In the genomic region with DNA sequence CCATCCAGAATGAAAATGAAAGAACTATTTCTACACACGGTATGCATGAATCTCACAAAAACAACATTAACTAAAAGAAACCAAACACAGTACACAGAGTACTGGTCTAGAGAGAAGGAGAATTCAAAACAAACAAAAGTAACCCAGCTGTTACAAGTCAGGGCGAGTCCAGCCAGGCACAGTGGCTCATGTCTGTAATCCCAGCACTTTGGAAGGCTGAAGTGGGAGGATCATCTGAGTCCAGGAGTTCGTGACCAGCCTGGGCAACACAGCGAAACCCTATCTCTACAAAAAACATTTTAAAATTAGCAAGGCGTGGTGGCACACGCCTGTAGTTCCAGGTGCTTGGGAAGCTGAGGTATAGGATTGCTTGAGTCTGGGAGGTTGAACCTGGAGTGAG, we compare ENCODE assay signal across 8 cellular contexts. TPM values are rescaled to one million over a fixed set of nuclear protein-coding genes. Genes with fewer than 3 reads are reported as not detected.
DNase-seq lines count a peak whose midpoint lies in the region; ATAC-seq and TF ChIP-seq lines count a peak whose summit lies in the region.
"Had no signal": no experiment of that assay in that cellular context is flagged by ENCODE, and none has a peak within 500 bp of the region (broad histone marks: within the 10 kb centered on the region; RNA-seq: fewer than 3 reads in every experiment).

No MANE protein-coding gene starts in this region.

- peaks cover 31% of the 10 kb centered on the region for H3K36me3 Mint-ChIP-seq in GM23338 (ENCODE audit: low read depth)

- H3K9me2 ChIP-seq in GM23338 (ENCODE audit: insufficient read depth) (0 out of 2 replicates have a peak, but pooled peaks cover 3% of the 10 kb centered on the region), SU-DHL-6 (replicated peaks; ENCODE audit: insufficient read depth, low read length) (no peaks in the 10 kb centered on the region)

- H4K20me1 ChIP-seq in GM23338 (replicated peaks; ENCODE audit: insufficient read depth) (peaks cover 7% of the 10 kb centered on the region; the same call in 1 of the 2 replicates), SU-DHL-6 (ENCODE audit: low read depth, low read length) (no peaks in the 10 kb centered on the region)

- peaks cover 13% of the 10 kb centered on the region for H3K36me3 ChIP-seq in GM23338 (ENCODE audit: insufficient read depth)
- H3K36me3 ChIP-seq in SU-DHL-6 (ENCODE audit: low read length): no peaks in the 10 kb centered on the region

- no peak overlapping the region for H3K4me2 ChIP-seq in GM23338
- peak overlapping the region; percentile 88 for H3K4me2 ChIP-seq in SU-DHL-6 (ENCODE audit: low read depth, low read length, poor library complexity, severe bottlenecking)

- H3K4me3 ChIP-seq in GM23338 (no peak overlapping the region), SU-DHL-6 (ENCODE audit: insufficient read depth, low read length, poor library complexity, severe bottlenecking) (peak overlapping the region; percentile 54)

- H3K27ac ChIP-seq in GM23338 (ENCODE audit: low read depth): no peak overlapping the region
- peak overlapping the region; percentile 78 for H3K27ac ChIP-seq in SU-DHL-6 (ENCODE audit: low read depth, low read length)
- peak overlapping the region; percentile 67 for H3K27ac ChIP-seq in epithelial cell of prostate

- H3F3A ChIP-seq in GM23338 (replicated peaks; ENCODE audit: low read depth): no peaks in the 10 kb centered on the region
- H3F3A ChIP-seq in SU-DHL-6 (ENCODE audit: insufficient read depth): peaks cover 7% of the 10 kb centered on the region; the same call in 1 of the 2 replicates

- peak overlapping the region; percentile 96 for H3K4me3 Mint-ChIP-seq in GM23338

- H3K9me3 Mint-ChIP-seq in GM23338: no peaks in the 10 kb centered on the region; the same call in 2 of the 3 replicates

- H3K27me3 ChIP-seq in GM23338 (ENCODE audit: insufficient read depth): no peaks in the 10 kb centered on the region
- H3K27me3 ChIP-seq in SU-DHL-6 (ENCODE audit: low read length): no peaks in the 10 kb centered on the region

- no peak for DNase-seq in GM23338 (ENCODE audit: low spot score)
- DNase-seq in epithelial cell of prostate (ENCODE audit: low read depth, low spot score): peak; percentile 34
- DNase-seq in smooth muscle cell of the brain vasculature (ENCODE audit: low read depth, low spot score): peak; percentile 15
- DNase-seq in left colon: no peak

- ATAC-seq in GM23338 (no peak), GM18909 (IDR thresholded peaks at IDR 0.05; ENCODE audit: poor library complexity, unreplicated experiment) (no peak), left colon (no peak), HG03175 (IDR thresholded peaks at IDR 0.05; ENCODE audit: unreplicated experiment) (no peak)

- TF ChIP-seq CTCF in GM23338 (conservative IDR thresholded peaks at IDR 0.05; ENCODE audit: low read depth in 2 of 2) (no peak), SU-DHL-6 (IDR thresholded peaks at IDR 0.05; ENCODE audit: insufficient read depth, low read length, poor library complexity, severe bottlenecking) (no peak)

- H3K9me3 ChIP-seq in SU-DHL-6 (ENCODE audit: insufficient read depth, low read length): no peaks in the 10 kb centered on the region
- H3K9me3 ChIP-seq: HAP-1 had no signal

- no peaks in the 10 kb centered on the region; the same call in 1 of the 2 replicates for H3K4me1 ChIP-seq in GM23338 (ENCODE audit: insufficient read depth)

- intact Hi-C loops in left colon (cut with DNase I, micrococcal nuclease): no loop called here

- peak overlapping the region; percentile 84 for H3K9ac ChIP-seq in SU-DHL-6 (ENCODE audit: low read length)

- H3K27me3 Mint-ChIP-seq in GM23338 (ENCODE audit: insufficient read depth, low read depth, poor library complexity): peaks cover 11% of the 10 kb centered on the region

- H2AFZ ChIP-seq in GM23338 (no peak overlapping the region), SU-DHL-6 (ENCODE audit: low read depth, low read length, severe bottlenecking) (no peak overlapping the region)

- H3K27ac Mint-ChIP-seq in GM23338: no peak overlapping the region

- H3K4me1 Mint-ChIP-seq in GM23338: peaks cover 8% of the 10 kb centered on the region; the same call in 2 of the 3 replicates

- peaks cover 17% of the 10 kb centered on the region for H3K79me2 ChIP-seq in GM23338 (replicated peaks; ENCODE audit: insufficient read depth)
- peaks cover 21% of the 10 kb centered on the region for H3K79me2 ChIP-seq in SU-DHL-6 (ENCODE audit: insufficient read depth, low read length)

TF ChIP-seq in GM23338, 12 proteins besides CTCF, POLR2A, EP300 and RAD21 (continues in another document):
- TF ChIP-seq, protein P1, sequence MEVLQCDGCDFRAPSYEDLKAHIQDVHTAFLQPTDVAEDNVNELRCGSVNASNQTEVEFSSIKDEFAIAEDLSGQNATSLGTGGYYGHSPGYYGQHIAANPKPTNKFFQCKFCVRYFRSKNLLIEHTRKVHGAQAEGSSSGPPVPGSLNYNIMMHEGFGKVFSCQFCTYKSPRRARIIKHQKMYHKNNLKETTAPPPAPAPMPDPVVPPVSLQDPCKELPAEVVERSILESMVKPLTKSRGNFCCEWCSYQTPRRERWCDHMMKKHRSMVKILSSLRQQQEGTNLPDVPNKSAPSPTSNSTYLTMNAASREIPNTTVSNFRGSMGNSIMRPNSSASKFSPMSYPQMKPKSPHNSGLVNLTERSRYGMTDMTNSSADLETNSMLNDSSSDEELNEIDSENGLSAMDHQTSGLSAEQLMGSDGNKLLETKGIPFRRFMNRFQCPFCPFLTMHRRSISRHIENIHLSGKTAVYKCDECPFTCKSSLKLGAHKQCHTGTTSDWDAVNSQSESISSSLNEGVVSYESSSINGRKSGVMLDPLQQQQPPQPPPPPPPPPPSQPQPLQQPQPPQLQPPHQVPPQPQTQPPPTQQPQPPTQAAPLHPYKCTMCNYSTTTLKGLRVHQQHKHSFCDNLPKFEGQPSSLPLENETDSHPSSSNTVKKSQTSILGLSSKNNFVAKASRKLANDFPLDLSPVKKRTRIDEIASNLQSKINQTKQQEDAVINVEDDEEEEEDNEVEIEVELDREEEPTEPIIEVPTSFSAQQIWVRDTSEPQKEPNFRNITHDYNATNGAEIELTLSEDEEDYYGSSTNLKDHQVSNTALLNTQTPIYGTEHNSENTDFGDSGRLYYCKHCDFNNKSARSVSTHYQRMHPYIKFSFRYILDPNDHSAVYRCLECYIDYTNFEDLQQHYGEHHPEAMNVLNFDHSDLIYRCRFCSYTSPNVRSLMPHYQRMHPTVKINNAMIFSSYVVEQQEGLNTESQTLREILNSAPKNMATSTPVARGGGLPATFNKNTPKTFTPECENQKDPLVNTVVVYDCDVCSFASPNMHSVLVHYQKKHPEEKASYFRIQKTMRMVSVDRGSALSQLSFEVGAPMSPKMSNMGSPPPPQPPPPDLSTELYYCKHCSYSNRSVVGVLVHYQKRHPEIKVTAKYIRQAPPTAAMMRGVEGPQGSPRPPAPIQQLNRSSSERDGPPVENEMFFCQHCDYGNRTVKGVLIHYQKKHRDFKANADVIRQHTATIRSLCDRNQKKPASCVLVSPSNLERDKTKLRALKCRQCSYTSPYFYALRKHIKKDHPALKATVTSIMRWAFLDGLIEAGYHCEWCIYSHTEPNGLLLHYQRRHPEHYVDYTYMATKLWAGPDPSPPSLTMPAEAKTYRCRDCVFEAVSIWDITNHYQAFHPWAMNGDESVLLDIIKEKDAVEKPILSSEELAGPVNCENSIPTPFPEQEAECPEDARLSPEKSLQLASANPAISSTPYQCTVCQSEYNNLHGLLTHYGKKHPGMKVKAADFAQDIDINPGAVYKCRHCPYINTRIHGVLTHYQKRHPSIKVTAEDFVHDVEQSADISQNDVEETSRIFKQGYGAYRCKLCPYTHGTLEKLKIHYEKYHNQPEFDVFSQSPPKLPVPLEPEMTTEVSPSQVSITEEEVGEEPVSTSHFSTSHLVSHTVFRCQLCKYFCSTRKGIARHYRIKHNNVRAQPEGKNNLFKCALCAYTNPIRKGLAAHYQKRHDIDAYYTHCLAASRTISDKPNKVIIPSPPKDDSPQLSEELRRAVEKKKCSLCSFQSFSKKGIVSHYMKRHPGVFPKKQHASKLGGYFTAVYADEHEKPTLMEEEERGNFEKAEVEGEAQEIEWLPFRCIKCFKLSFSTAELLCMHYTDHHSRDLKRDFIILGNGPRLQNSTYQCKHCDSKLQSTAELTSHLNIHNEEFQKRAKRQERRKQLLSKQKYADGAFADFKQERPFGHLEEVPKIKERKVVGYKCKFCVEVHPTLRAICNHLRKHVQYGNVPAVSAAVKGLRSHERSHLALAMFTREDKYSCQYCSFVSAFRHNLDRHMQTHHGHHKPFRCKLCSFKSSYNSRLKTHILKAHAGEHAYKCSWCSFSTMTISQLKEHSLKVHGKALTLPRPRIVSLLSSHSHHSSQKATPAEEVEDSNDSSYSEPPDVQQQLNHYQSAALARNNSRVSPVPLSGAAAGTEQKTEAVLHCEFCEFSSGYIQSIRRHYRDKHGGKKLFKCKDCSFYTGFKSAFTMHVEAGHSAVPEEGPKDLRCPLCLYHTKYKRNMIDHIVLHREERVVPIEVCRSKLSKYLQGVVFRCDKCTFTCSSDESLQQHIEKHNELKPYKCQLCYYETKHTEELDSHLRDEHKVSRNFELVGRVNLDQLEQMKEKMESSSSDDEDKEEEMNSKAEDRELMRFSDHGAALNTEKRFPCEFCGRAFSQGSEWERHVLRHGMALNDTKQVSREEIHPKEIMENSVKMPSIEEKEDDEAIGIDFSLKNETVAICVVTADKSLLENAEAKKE (CRISPR knock-in tag; IDR thresholded peaks at IDR 0.05): no peak
- no peak for TF ChIP-seq EZH2 (IDR thresholded peaks at IDR 0.05; ENCODE audit: low read depth, unreplicated experiment)
- no peak for TF ChIP-seq STAT1 (IDR thresholded peaks at IDR 0.05; ENCODE audit: unreplicated experiment)
- TF ChIP-seq NANOG (IDR thresholded peaks at IDR 0.05; ENCODE audit: borderline replicate concordance): no peak
- TF ChIP-seq ZNF331 (CRISPR knock-in tag; IDR thresholded peaks at IDR 0.05; ENCODE audit: low read depth): no peak
- no peak for TF ChIP-seq EZH2phosphoT487 (IDR thresholded peaks at IDR 0.05; ENCODE audit: unreplicated experiment)

RNA-seq across cellular contexts. Expression of a gene that starts 1.7 kb away (rescaled TPM):
- 147 and 161 TPM in 2 replicates for total RNA-seq in GM23338 (2014; rRNA removed; shearing (Covaris generic))
- 135 and 139 TPM in 2 replicates for polyA plus RNA-seq in GM23338 (2016; fragmentation: Nextera tagmentation; extraction: Ambion mirVana)
- 10 to 100 TPM; 71.7 to 83.1 TPM for total RNA-seq in left colon

RNA-seq across cellular contexts. Expression of a gene that starts 27.6 kb away (rescaled TPM):
- 0.38 and 0.62 TPM in 2 replicates for total RNA-seq in GM23338 (2014; rRNA removed; shearing (Covaris generic))
- polyA plus RNA-seq in GM23338 (2016; fragmentation: Nextera tagmentation; extraction: Ambion mirVana): 0.47 and 0.95 TPM in 2 replicates
- total RNA-seq in left colon: 1 to 10 TPM; 2.0 to 3.0 TPM

RNA-seq across cellular contexts. Expression of a gene that starts 34.8 kb away (rescaled TPM):
- total RNA-seq in GM23338 (2014; rRNA removed; shearing (Covaris generic)): 3.0 and 3.6 TPM in 2 replicates
- 0.28 and 0.44 TPM in 2 replicates for polyA plus RNA-seq in GM23338 (2016; fragmentation: Nextera tagmentation; extraction: Ambion mirVana)
- 1,000 to 10,000 TPM; 6,411 to 6,996 TPM for total RNA-seq in left colon

Comparison
In these comparisons a context has a peak if more than half of its experiments do, and no peak if none do; other contexts are left out.
1. DNase-seq: peak in epithelial cell of prostate (single experiment) and smooth muscle cell of the brain vasculature (single experiment); none in GM23338 (single experiment) and left colon (0 of 2).
2. RNA of a gene that starts 34.8 kb away (total RNA-seq): 6,411 to 6,996 TPM in left colon; 3.0 to 3.6 TPM in GM23338; every median in the first group is over 1,000 times any median in the second.